ENCODE assay signal across 23 cellular contexts in the genomic region with DNA sequence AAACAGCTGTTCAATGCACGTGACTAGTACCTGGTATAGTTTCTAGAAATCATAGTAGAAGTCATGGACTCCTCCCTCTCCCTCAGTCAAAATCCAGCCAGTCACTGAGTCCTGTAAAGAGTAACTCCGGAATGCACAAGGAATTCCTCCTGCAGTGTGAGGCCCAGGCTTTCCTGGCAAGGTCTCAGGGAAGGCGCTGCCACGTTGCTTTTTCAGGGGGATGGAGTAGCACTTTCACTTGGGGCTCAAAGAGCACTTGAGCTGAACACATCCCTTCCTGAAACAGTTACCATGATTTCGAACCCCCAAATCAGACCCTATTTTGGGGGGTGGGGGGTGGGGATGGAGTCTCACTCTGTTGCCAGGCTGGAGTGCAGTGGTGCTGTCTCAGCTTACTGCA. TPM values are rescaled to one million over a fixed set of nuclear protein-coding genes. Genes with fewer than 3 reads are reported as not detected.
DNase-seq lines count a peak whose midpoint lies in the region; ATAC-seq and TF ChIP-seq lines count a peak whose summit lies in the region.
"Had no signal": no experiment of that assay in that cellular context is flagged by ENCODE, and none has a peak within 500 bp of the region (broad histone marks: within the 10 kb centered on the region; RNA-seq: fewer than 3 reads in every experiment).

No MANE protein-coding gene starts in this region.

- no peak for ATAC-seq in HG02852 (IDR thresholded peaks at IDR 0.05; ENCODE audit: unreplicated experiment)
- no peak for ATAC-seq in stimulated activated memory B cell treated with anti-CD40 and anti-IgM and Interleukin-4, amounts not matched to agents 10 μg/mL and 1 μg/mL and 100 μg/mL, for 72 hours
- ATAC-seq: activated T-helper 17 cell treated with anti-CD3 and anti-CD28 coated beads, Interleukin-2, amount 50 U/mL, for 72 hours; PC-3; right cardiac atrium; stimulated activated naive CD8-positive, alpha-beta T cell treated with anti-CD3 and anti-CD28 coated beads, Interleukin-15, amount 100 ng/mL, for 72 hours had no signal

- no peak overlapping the region for H2AFZ ChIP-seq in neural progenitor cell (replicated peaks)

- H3F3A ChIP-seq in neural progenitor cell (ENCODE audit: low read depth) = no peaks in the 10 kb centered on the region

- H3K4me1 ChIP-seq in adipocyte (ENCODE audit: control insufficient read depth, insufficient read depth, low read length) (no peaks in the 10 kb centered on the region), neural progenitor cell (no peaks in the 10 kb centered on the region)
- H3K4me1 ChIP-seq: adrenal gland, SJSA1 had no signal

- H3K36me3 ChIP-seq in adipocyte (ENCODE audit: control insufficient read depth, insufficient read depth, low read length, severe bottlenecking) = no peaks in the 10 kb centered on the region
- H3K36me3 ChIP-seq in neural progenitor cell = no peaks in the 10 kb centered on the region
- H3K36me3 ChIP-seq: adrenal gland, SJSA1 had no signal

- H3K4me3 Mint-ChIP-seq in neural progenitor cell = no peak overlapping the region
- no peak overlapping the region for H3K4me3 Mint-ChIP-seq in stimulated activated memory B cell treated with anti-CD40 and anti-IgM and Interleukin-4, amounts not matched to agents 10 μg/mL and 1 μg/mL and 100 μg/mL, for 72 hours
- H3K4me3 Mint-ChIP-seq: activated T-helper 17 cell treated with anti-CD3 and anti-CD28 coated beads, Interleukin-2, amount 50 U/mL, for 72 hours; neural crest cell; stimulated activated naive CD8-positive, alpha-beta T cell treated with anti-CD3 and anti-CD28 coated beads, Interleukin-15, amount 100 ng/mL, for 72 hours; T-helper 2 cell treated with Interferon-gamma antibody and Interleukin-4, amounts not matched to agents 5 μg/mL and 100 μg/mL, for 36 hours had no signal

- peaks cover 3% of the 10 kb centered on the region for H3K27me3 Mint-ChIP-seq in neural progenitor cell (ENCODE audit: insufficient read depth, low read depth)
- no peaks in the 10 kb centered on the region for H3K27me3 Mint-ChIP-seq in stimulated activated memory B cell treated with anti-CD40 and anti-IgM and Interleukin-4, amounts not matched to agents 10 μg/mL and 1 μg/mL and 100 μg/mL, for 72 hours
- H3K27me3 Mint-ChIP-seq: activated T-helper 17 cell treated with anti-CD3 and anti-CD28 coated beads, Interleukin-2, amount 50 U/mL, for 72 hours; stimulated activated naive CD8-positive, alpha-beta T cell treated with anti-CD3 and anti-CD28 coated beads, Interleukin-15, amount 100 ng/mL, for 72 hours had no signal

- H3K79me2 ChIP-seq in neural progenitor cell (ENCODE audit: low read depth) = no peaks in the 10 kb centered on the region

- DNase-seq in EL = peak; percentile 43
- DNase-seq in adipocyte (ENCODE audit: low read depth) = peak; percentile 51
- DNase-seq in glomerular visceral epithelial cell (ENCODE audit: extremely low spot score) = peak; percentile 58
- DNase-seq in neural progenitor cell (ENCODE audit: low spot score) = peak; percentile 51
- no peak for DNase-seq in HK-2 (ENCODE audit: unreplicated experiment)
- no peak for DNase-seq in GM19238 (ENCODE audit: insufficient read length, low spot score)
- DNase-seq: activated CD4-positive, CD25-positive, alpha-beta regulatory T cell treated with anti-CD3 and anti-CD28 coated beads, Interleukin-2, amount 50 U/mL, for 72 hours; adrenal gland; COR-L47; KG1; midbrain; NCI-H1092 treated with DMSO at 0.1 percent for 48 hours; NCI-H2107; NCI-H526 treated with DMSO at 0.1 percent for 48 hours; PC-3; right cardiac atrium; stimulated activated naive CD8-positive, alpha-beta T cell treated with anti-CD3 and anti-CD28 coated beads, Interleukin-15, amount 100 ng/mL, for 72 hours had no signal

- H3K9ac ChIP-seq in adipocyte (ENCODE audit: low read length) (no peak overlapping the region), neural progenitor cell (no peak overlapping the region)

- H3K4me1 Mint-ChIP-seq in neural progenitor cell = peaks cover 19% of the 10 kb centered on the region
- no peaks in the 10 kb centered on the region for H3K4me1 Mint-ChIP-seq in stimulated activated memory B cell treated with anti-CD40 and anti-IgM and Interleukin-4, amounts not matched to agents 10 μg/mL and 1 μg/mL and 100 μg/mL, for 72 hours

- no peak for TF ChIP-seq CTCF in neural progenitor cell (IDR thresholded peaks at IDR 0.05)

- H3K36me3 Mint-ChIP-seq in neural progenitor cell = no peaks in the 10 kb centered on the region
- H3K36me3 Mint-ChIP-seq in stimulated activated memory B cell treated with anti-CD40 and anti-IgM and Interleukin-4, amounts not matched to agents 10 μg/mL and 1 μg/mL and 100 μg/mL, for 72 hours = no peaks in the 10 kb centered on the region

- H3K9me3 Mint-ChIP-seq in neural progenitor cell = peaks cover 8% of the 10 kb centered on the region
- H3K9me3 Mint-ChIP-seq in stimulated activated memory B cell treated with anti-CD40 and anti-IgM and Interleukin-4, amounts not matched to agents 10 μg/mL and 1 μg/mL and 100 μg/mL, for 72 hours = no peaks in the 10 kb centered on the region
- H3K9me3 Mint-ChIP-seq: activated T-helper 17 cell treated with anti-CD3 and anti-CD28 coated beads, Interleukin-2, amount 50 U/mL, for 72 hours; stimulated activated naive CD8-positive, alpha-beta T cell treated with anti-CD3 and anti-CD28 coated beads, Interleukin-15, amount 100 ng/mL, for 72 hours; T-helper 2 cell treated with Interferon-gamma antibody and Interleukin-4, amounts not matched to agents 5 μg/mL and 100 μg/mL, for 36 hours had no signal

- H4K20me1 ChIP-seq in neural progenitor cell (ENCODE audit: low read depth) = no peaks in the 10 kb centered on the region

- H3K27me3 ChIP-seq in adipocyte (replicated peaks; ENCODE audit: control insufficient read depth, insufficient read depth, low read length) (no peaks in the 10 kb centered on the region), neural progenitor cell (no peaks in the 10 kb centered on the region)
- H3K27me3 ChIP-seq: adrenal gland, SJSA1 had no signal

- H3K9me3 ChIP-seq in adipocyte (ENCODE audit: control insufficient read depth, low read length) (no peaks in the 10 kb centered on the region), neural progenitor cell (ENCODE audit: low read depth) (no peaks in the 10 kb centered on the region)
- H3K9me3 ChIP-seq: adrenal gland, SJSA1 had no signal

- H3K4me2 ChIP-seq in neural progenitor cell = no peak overlapping the region

- H3K27ac Mint-ChIP-seq in neural progenitor cell = no peak overlapping the region
- no peak overlapping the region for H3K27ac Mint-ChIP-seq in stimulated activated memory B cell treated with anti-CD40 and anti-IgM and Interleukin-4, amounts not matched to agents 10 μg/mL and 1 μg/mL and 100 μg/mL, for 72 hours
- H3K27ac Mint-ChIP-seq: activated T-helper 17 cell treated with anti-CD3 and anti-CD28 coated beads, Interleukin-2, amount 50 U/mL, for 72 hours; stimulated activated naive CD8-positive, alpha-beta T cell treated with anti-CD3 and anti-CD28 coated beads, Interleukin-15, amount 100 ng/mL, for 72 hours; T-helper 2 cell treated with Interferon-gamma antibody and Interleukin-4, amounts not matched to agents 5 μg/mL and 100 μg/mL, for 36 hours had no signal

- H3K4me3 ChIP-seq in adipocyte (ENCODE audit: low read length) (no peak overlapping the region), neural progenitor cell (no peak overlapping the region)
- H3K4me3 ChIP-seq: adrenal gland, SJSA1 had no signal

- H3K27ac ChIP-seq in neural progenitor cell = no peak overlapping the region
- H3K27ac ChIP-seq: adrenal gland, SJSA1 had no signal

RNA-seq across cellular contexts. Expression of a gene that starts 26.4 kb away (rescaled TPM):
- total RNA-seq in neural progenitor cell (ENCODE audit: low replicate concordance) = 32.6 and 55.7 TPM in 2 replicates

Comparison
In these comparisons a context has a peak if more than half of its experiments do, and no peak if none do; other contexts are left out.
1. DNase-seq: peak in EL (single experiment), adipocyte (single experiment), glomerular visceral epithelial cell (single experiment) and neural progenitor cell (single experiment); none in HK-2 (single experiment) and GM19238 (single experiment).